In the genomic region with DNA sequence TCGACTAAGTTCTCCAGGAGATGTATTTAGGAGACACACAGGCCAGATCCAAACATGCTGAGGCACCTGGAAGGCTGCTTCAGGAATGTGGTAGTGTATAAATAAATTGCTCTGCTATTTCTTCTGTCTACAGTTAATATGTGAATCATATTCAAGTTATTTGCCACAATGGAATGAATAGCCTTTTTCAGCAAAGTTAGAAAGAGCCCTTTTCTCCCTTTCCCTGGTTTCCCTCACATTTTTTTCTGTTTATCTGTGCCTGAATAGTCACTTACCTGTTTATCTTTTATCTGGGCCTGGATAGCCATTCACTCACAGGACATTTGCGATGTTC, we compare ENCODE assay signal across 13 cellular contexts. TPM values are rescaled to one million over a fixed set of nuclear protein-coding genes. Genes with fewer than 3 reads are reported as not detected.
DNase-seq lines count a peak whose midpoint lies in the region; ATAC-seq and TF ChIP-seq lines count a peak whose summit lies in the region.
"Had no signal": no experiment of that assay in that cellular context is flagged by ENCODE, and none has a peak within 500 bp of the region (broad histone marks: within the 10 kb centered on the region; RNA-seq: fewer than 3 reads in every experiment).

No MANE protein-coding gene starts in this region.

- POLR2A ChIA-PET in OCI-LY7 (lab: Charles Lee) = interaction anchor here (0.6 to 1.4 kb wide), 3 partner anchors 10 to 850 kb away, joined by 3 to 8 read pairs (median 5); no protein-coding TSS in a partner anchor

- peak; percentile 87 for ATAC-seq in RWPE2 (ENCODE audit: low read depth)
- ATAC-seq in HG03280 (IDR thresholded peaks at IDR 0.05; ENCODE audit: unreplicated experiment) = no peak
- ATAC-seq in GM19023 (IDR thresholded peaks at IDR 0.05; ENCODE audit: unreplicated experiment) = no peak

- H4K20me1 ChIP-seq in OCI-LY7 (ENCODE audit: insufficient read depth, low read length) = no peaks in the 10 kb centered on the region

- H3K9ac ChIP-seq in parathyroid adenoma = no peak overlapping the region

- CTCF ChIA-PET in OCI-LY7 (lab: Charles Lee; ENCODE audit: unreplicated experiment) = no interaction called here

- H3K9me3 ChIP-seq in RWPE2 (ENCODE audit: severe bottlenecking) (no peaks in the 10 kb centered on the region), esophagus (ENCODE audit: control insufficient read depth in 2 of 2, insufficient read depth in 1 of 2, low read depth in 1 of 2, low read length in 1 of 2) (no peaks in the 10 kb centered on the region), parathyroid adenoma (ENCODE audit: control insufficient read depth, low read length) (no peaks in the 10 kb centered on the region), OCI-LY7 (ENCODE audit: low read length) (no peaks in the 10 kb centered on the region)

- H3K27me3 ChIP-seq in RWPE2 (ENCODE audit: insufficient read depth, poor library complexity, severe bottlenecking) (no peaks in the 10 kb centered on the region), esophagus (ENCODE audit: control insufficient read depth in 1 of 2, insufficient read depth in 2 of 2, low read length in 2 of 2) (no peaks in the 10 kb centered on the region), parathyroid adenoma (ENCODE audit: control insufficient read depth, insufficient read depth, low read length) (no peaks in the 10 kb centered on the region)

- H3K4me2 ChIP-seq in parathyroid adenoma (ENCODE audit: low read length) (peak overlapping the region; percentile 22), OCI-LY7 (ENCODE audit: low read length) (no peak overlapping the region)

- TF ChIP-seq CTCF in RWPE2 (IDR thresholded peaks at IDR 0.05; ENCODE audit: poor library complexity, severe bottlenecking) (no peak), parathyroid adenoma (IDR thresholded peaks at IDR 0.05) (no peak), OCI-LY7 (conservative IDR thresholded peaks at IDR 0.05; ENCODE audit: low read length) (no peak)

- H3K27ac ChIP-seq in RWPE2 (ENCODE audit: poor library complexity, severe bottlenecking) (no peak overlapping the region), esophagus (ENCODE audit: low read depth in 2 of 2, low read length in 1 of 2) (peak overlapping the region; percentile 60 to 62), parathyroid adenoma (peak overlapping the region; percentile 97), OCI-LY7 (ENCODE audit: low read depth, low read length, poor library complexity, severe bottlenecking) (no peak overlapping the region)

- 44 to 50% methylated on average over 2 of the region's 2 CpGs for WGBS in esophagus, 2 donors

- H2AFZ ChIP-seq in parathyroid adenoma (peak overlapping the region; percentile 83), OCI-LY7 (ENCODE audit: low read length) (no peak overlapping the region)

- intact Hi-C loops in OCI-LY7 (cut with micrococcal nuclease; ENCODE audit: unreplicated experiment) = no loop called here

- no TSS peak for BruUV-seq in OCI-LY7 (replicated peaks; lab: Mats Ljungman, UMichigan)

- H3K4me1 ChIP-seq in RWPE2 (ENCODE audit: insufficient read depth, poor library complexity, severe bottlenecking) = peaks cover 7% of the 10 kb centered on the region
- peaks cover 0 to 4% of the 10 kb centered on the region in 2 donors for H3K4me1 ChIP-seq in esophagus (ENCODE audit: control insufficient read depth in 2 of 2, insufficient read depth in 2 of 2, low read length in 1 of 2)
- peaks cover 32% of the 10 kb centered on the region for H3K4me1 ChIP-seq in parathyroid adenoma
- H3K4me1 ChIP-seq in OCI-LY7 (ENCODE audit: insufficient read depth, low read length, poor library complexity, severe bottlenecking) = peaks cover 31% of the 10 kb centered on the region

- no peak overlapping the region for H3K4me3 ChIP-seq in RWPE2 (ENCODE audit: severe bottlenecking)
- H3K4me3 ChIP-seq in esophagus (ENCODE audit: low read depth in 1 of 2, low read length in 2 of 2) = no peak overlapping the region
- H3K4me3 ChIP-seq in parathyroid adenoma (ENCODE audit: low read depth, low read length) = no peak overlapping the region
- H3K4me3 ChIP-seq in OCI-LY7 (ENCODE audit: low read depth, low read length, poor library complexity, severe bottlenecking) = no peak overlapping the region

- H3K9me2 ChIP-seq in OCI-LY7 (ENCODE audit: insufficient read depth, low read length) = no peaks in the 10 kb centered on the region

- DNase-seq in AG20443 (ENCODE audit: low spot score) (peak; percentile 24), RWPE2 (ENCODE audit: low spot score) (no peak), kidney tubule cell (ENCODE audit: low spot score) (no peak), OCI-LY7 (ENCODE audit: low spot score) (no peak)
- DNase-seq: AML-193; CD4-positive, CD25-positive, alpha-beta regulatory T cell; NCI-H1436; NCI-H2029 treated with DMSO at 0.1 percent for 48 hours; NCI-H510A had no signal

- H3K79me2 ChIP-seq in parathyroid adenoma = no peaks in the 10 kb centered on the region
- H3K79me2 ChIP-seq in OCI-LY7 (ENCODE audit: insufficient read depth, low read depth, low read length) = no peaks in the 10 kb centered on the region

- H3K36me3 ChIP-seq in RWPE2 (ENCODE audit: low read depth) = no peaks in the 10 kb centered on the region
- no peaks in the 10 kb centered on the region for H3K36me3 ChIP-seq in esophagus (ENCODE audit: control insufficient read depth in 2 of 2, insufficient read depth in 2 of 2, low read length in 1 of 2)
- no peaks in the 10 kb centered on the region for H3K36me3 ChIP-seq in parathyroid adenoma (ENCODE audit: control insufficient read depth, insufficient read depth, low read length)
- no peaks in the 10 kb centered on the region for H3K36me3 ChIP-seq in OCI-LY7 (ENCODE audit: insufficient read depth, low read length)

RNA-seq across cellular contexts. Expression of gene CLINT1, which starts 44.1 kb away (rescaled TPM):
- 10 to 100 TPM; 59.1 to 75.2 TPM for polyA plus RNA-seq in esophagus
- 86.1 and 107 TPM in 2 replicates for total RNA-seq in OCI-LY7 (2014; rRNA removed; shearing (Covaris generic))
- 120 and 135 TPM in 2 replicates for total RNA-seq in OCI-LY7 (2022)

Comparison
In these comparisons a context has a peak if more than half of its experiments do, and no peak if none do; other contexts are left out.
1. H3K27ac ChIP-seq: peak in esophagus (2 of 2) and parathyroid adenoma (single experiment); none in RWPE2 (single experiment) and OCI-LY7 (single experiment).